ENCODE assay signal across 9 cellular contexts in genomic region chrX:12917753-12918152, GRCh38. TPM values are rescaled to one million over a fixed set of nuclear protein-coding genes. Genes with fewer than 3 reads are reported as not detected.
"Had no signal": no experiment of that assay in that cellular context is flagged by ENCODE, and none has a peak within 500 bp of the region (broad histone marks: within the 10 kb centered on the region; RNA-seq: fewer than 3 reads in every experiment).

No MANE protein-coding gene starts in this region.

- FAIRE-seq: H1, H54, HTR-8/SVneo, K562 had no signal

- H3K27ac Mint-ChIP-seq: GM23338, H9 had no signal

- H3K9me3 Mint-ChIP-seq: GM23338 had no signal

- H3K4me3 Mint-ChIP-seq: GM23338, H9 had no signal

- DNase-seq: H9, HCEC 1CT, IMR-90 had no signal

- ATAC-seq: GM23338, K562 had no signal

RNA-seq across cellular contexts. Expression of gene TLR8, which starts 11.3 kb away (rescaled TPM):
- total RNA-seq: GM23338, H1, H9, HT-29, IMR-90, K562 had no signal

RNA-seq across cellular contexts. Expression of gene TLR7, which starts 50.9 kb away (rescaled TPM):
- total RNA-seq: GM23338, H1, H9, HT-29, IMR-90 had no signal
